ENCODE assay signal across 1 cellular context in genomic region chr13:98506343-98507059, GRCh38.
TF ChIP-seq lines count a peak whose summit lies in the region.

No MANE protein-coding gene starts in this region.

TF ChIP-seq in HepG2, 621 proteins besides CTCF, POLR2A, EP300 and RAD21 (continued from another document and continues in another):
- TF ChIP-seq CREM (IDR thresholded peaks at IDR 0.05) (no peak), CREM (CRISPR knock-in tag; IDR thresholded peaks at IDR 0.05) (no peak), TGIF2 (CRISPR knock-in tag; IDR thresholded peaks at IDR 0.05) (no peak; the same call in none of the 2 replicates), ZNF180 (CRISPR knock-in tag; IDR thresholded peaks at IDR 0.05; ENCODE audit: borderline replicate concordance, low read depth) (no peak), KDM5A (IDR thresholded peaks at IDR 0.05; ENCODE audit: borderline replicate concordance, low read length) (no peak), NCOA2 (CRISPR knock-in tag; IDR thresholded peaks at IDR 0.05) (peak; percentile 78), ZNF160 (CRISPR knock-in tag; IDR thresholded peaks at IDR 0.05) (no peak; the same call in 1 of the 2 replicates), GLMP (CRISPR knock-in tag; IDR thresholded peaks at IDR 0.05; ENCODE audit: borderline replicate concordance) (no peak), RERE (CRISPR knock-in tag; IDR thresholded peaks at IDR 0.05; ENCODE audit: low read depth) (peak; percentile 92), SIN3B (IDR thresholded peaks at IDR 0.05; ENCODE audit: low read length) (0 out of 2 replicates have a peak, but pooled peaks have one; percentile 22), ZNF619 (CRISPR knock-in tag; IDR thresholded peaks at IDR 0.05) (0 out of 2 replicates have a peak, but pooled peaks have one; percentile 63), CCAR2 (optimal IDR thresholded peaks at IDR 0.05; ENCODE audit: low read depth, low read length) (no peak), SETDB1 (CRISPR knock-in tag; IDR thresholded peaks at IDR 0.05; ENCODE audit: borderline replicate concordance) (peak; percentile 73; the same call in 1 of the 2 replicates), ZNF282 (IDR thresholded peaks at IDR 0.05; ENCODE audit: partially characterized antibody) (no peak), ZNF143 (CRISPR knock-in tag; IDR thresholded peaks at IDR 0.05) (no peak; the same call in 1 of the 2 replicates), ZSCAN30 (CRISPR knock-in tag; IDR thresholded peaks at IDR 0.05) (no peak), ZNF354B (CRISPR knock-in tag; IDR thresholded peaks at IDR 0.05) (no peak), ZNF383 (CRISPR knock-in tag; IDR thresholded peaks at IDR 0.05; ENCODE audit: borderline replicate concordance) (peak; percentile 92; the same call in 1 of the 2 replicates), SALL2 (CRISPR knock-in tag; IDR thresholded peaks at IDR 0.05) (peak; percentile 85), ZNF746 (CRISPR knock-in tag; IDR thresholded peaks at IDR 0.05) (peak; percentile 94), AGO1 (IDR thresholded peaks at IDR 0.05; ENCODE audit: low read depth, low read length, poor library complexity, severe bottlenecking) (no peak), THYN1 (CRISPR knock-in tag; IDR thresholded peaks at IDR 0.05; ENCODE audit: borderline replicate concordance, low read depth) (no peak), PLRG1 (conservative IDR thresholded peaks at IDR 0.05) (no peak), ZNF451 (CRISPR knock-in tag; IDR thresholded peaks at IDR 0.05) (peak; percentile 97), AFF4 (CRISPR knock-in tag; IDR thresholded peaks at IDR 0.05) (0 out of 2 replicates have a peak, but pooled peaks have one; percentile 29), ZNF563 (CRISPR knock-in tag; IDR thresholded peaks at IDR 0.05) (peak; percentile 92; the same call in 1 of the 2 replicates), CENPX (CRISPR knock-in tag; IDR thresholded peaks at IDR 0.05) (no peak), PAX8 (CRISPR knock-in tag; IDR thresholded peaks at IDR 0.05; ENCODE audit: borderline replicate concordance) (peak; percentile 97; the same call in 1 of the 2 replicates), SKIL (CRISPR knock-in tag; IDR thresholded peaks at IDR 0.05; ENCODE audit: borderline replicate concordance) (peak; percentile 87)
- TF ChIP-seq, protein P1, sequence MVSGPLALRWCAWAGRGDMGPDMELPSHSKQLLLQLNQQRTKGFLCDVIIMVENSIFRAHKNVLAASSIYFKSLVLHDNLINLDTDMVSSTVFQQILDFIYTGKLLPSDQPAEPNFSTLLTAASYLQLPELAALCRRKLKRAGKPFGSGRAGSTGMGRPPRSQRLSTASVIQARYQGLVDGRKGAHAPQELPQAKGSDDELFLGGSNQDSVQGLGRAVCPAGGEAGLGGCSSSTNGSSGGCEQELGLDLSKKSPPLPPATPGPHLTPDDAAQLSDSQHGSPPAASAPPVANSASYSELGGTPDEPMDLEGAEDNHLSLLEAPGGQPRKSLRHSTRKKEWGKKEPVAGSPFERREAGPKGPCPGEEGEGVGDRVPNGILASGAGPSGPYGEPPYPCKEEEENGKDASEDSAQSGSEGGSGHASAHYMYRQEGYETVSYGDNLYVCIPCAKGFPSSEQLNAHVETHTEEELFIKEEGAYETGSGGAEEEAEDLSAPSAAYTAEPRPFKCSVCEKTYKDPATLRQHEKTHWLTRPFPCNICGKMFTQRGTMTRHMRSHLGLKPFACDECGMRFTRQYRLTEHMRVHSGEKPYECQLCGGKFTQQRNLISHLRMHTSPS (CRISPR knock-in tag; IDR thresholded peaks at IDR 0.05; ENCODE audit: low read depth), result peak; percentile 65; the same call in 1 of the 2 replicates
- TF ChIP-seq, protein P2, sequence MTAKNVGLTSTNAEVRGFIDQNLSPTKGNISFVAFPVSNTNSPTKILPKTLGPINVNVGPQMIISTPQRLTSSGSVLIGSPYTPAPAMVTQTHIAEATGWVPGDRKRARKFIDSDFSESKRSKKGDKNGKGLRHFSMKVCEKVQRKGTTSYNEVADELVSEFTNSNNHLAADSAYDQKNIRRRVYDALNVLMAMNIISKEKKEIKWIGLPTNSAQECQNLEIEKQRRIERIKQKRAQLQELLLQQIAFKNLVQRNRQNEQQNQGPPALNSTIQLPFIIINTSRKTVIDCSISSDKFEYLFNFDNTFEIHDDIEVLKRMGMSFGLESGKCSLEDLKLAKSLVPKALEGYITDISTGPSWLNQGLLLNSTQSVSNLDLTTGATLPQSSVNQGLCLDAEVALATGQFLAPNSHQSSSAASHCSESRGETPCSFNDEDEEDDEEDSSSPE (CRISPR knock-in tag; IDR thresholded peaks at IDR 0.05), result peak; percentile 92
- TF ChIP-seq, protein P3, sequence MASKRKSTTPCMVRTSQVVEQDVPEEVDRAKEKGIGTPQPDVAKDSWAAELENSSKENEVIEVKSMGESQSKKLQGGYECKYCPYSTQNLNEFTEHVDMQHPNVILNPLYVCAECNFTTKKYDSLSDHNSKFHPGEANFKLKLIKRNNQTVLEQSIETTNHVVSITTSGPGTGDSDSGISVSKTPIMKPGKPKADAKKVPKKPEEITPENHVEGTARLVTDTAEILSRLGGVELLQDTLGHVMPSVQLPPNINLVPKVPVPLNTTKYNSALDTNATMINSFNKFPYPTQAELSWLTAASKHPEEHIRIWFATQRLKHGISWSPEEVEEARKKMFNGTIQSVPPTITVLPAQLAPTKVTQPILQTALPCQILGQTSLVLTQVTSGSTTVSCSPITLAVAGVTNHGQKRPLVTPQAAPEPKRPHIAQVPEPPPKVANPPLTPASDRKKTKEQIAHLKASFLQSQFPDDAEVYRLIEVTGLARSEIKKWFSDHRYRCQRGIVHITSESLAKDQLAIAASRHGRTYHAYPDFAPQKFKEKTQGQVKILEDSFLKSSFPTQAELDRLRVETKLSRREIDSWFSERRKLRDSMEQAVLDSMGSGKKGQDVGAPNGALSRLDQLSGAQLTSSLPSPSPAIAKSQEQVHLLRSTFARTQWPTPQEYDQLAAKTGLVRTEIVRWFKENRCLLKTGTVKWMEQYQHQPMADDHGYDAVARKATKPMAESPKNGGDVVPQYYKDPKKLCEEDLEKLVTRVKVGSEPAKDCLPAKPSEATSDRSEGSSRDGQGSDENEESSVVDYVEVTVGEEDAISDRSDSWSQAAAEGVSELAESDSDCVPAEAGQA (IDR thresholded peaks at IDR 0.05; ENCODE audit: low read depth), result no peak
- TF ChIP-seq, protein P3 (CRISPR knock-in tag; IDR thresholded peaks at IDR 0.05; ENCODE audit: borderline replicate concordance), result peak; percentile 36; the same call in 1 of the 2 replicates
